Comparison of ENCODE assay signal across 8 cellular contexts in genomic region chr5:172713113-172713808, GRCh38. TPM values are rescaled to one million over a fixed set of nuclear protein-coding genes. Genes with fewer than 3 reads are reported as not detected.
DNase-seq lines count a peak whose midpoint lies in the region; ATAC-seq and TF ChIP-seq lines count a peak whose summit lies in the region.

No MANE protein-coding gene starts in this region.

- TF ChIP-seq CTCF in AG04450 (IDR thresholded peaks at IDR 0.05; ENCODE audit: low read depth, low read length) (peak; percentile 87), GM20000 (IDR thresholded peaks at IDR 0.05; ENCODE audit: extremely low read depth, missing control alignments) (peak; percentile 59)

- no peak for ATAC-seq in HG03108 (IDR thresholded peaks at IDR 0.05; ENCODE audit: unreplicated experiment)

- POLR2A ChIA-PET in AG04450 (lab: Yijun Ruan, JAX), result no interaction called here

- intact Hi-C loops in cardiac septum (cut with DNase I), result loop anchor here (1.0 to 10.0 kb wide), 2 partner anchors 219 to 432 kb away; partner anchors contain the start of gene BNIP1

- H3K27ac ChIP-seq in AG04450 (ENCODE audit: low read depth, low read length), result no peak overlapping the region

- no peaks in the 10 kb centered on the region for H3K27me3 ChIP-seq in AG04450 (ENCODE audit: control insufficient read depth, insufficient read depth, low read length)

- in situ Hi-C loops in SK-MEL-5 (cut with HindIII; ENCODE audit: low pct_unique_long_range_greater_than_20kb, low sequenced_read_pairs), result no loop called here

- DNase-seq in AG04450 (ENCODE audit: low read depth, low spot score) (no peak), GM20000 (ENCODE audit: low spot score) (peak; percentile 69), SK-MEL-5 (ENCODE audit: low read depth, low spot score) (peak; percentile 42), cardiac septum (ENCODE audit: low spot score) (peak; percentile 88), DMS153 treated with DMSO at 0.1 percent for 48 hours (lab: John Stamatoyannopoulos, UW; ENCODE audit: unreplicated experiment) (no peak)
- peak; percentile 74 for DNase-seq in activated naive CD4-positive, alpha-beta T cell treated with Interleukin-2 at 50 U/mL for 16 hours
- DNase-seq in stimulated activated CD4-positive, alpha-beta T cell treated with anti-CD3 and anti-CD28 coated beads, Interleukin-12 subunit alpha, Interleukin-12 subunit beta, amount 100 ng/mL, for 24 hours (ENCODE audit: low read depth in 2 of 2), result peak; percentile 40 to 67

- CTCF ChIA-PET in AG04450 (lab: Charles Lee), result interaction anchor here (0.6 to 6.1 kb wide), 30 partner anchors 11 to 870 kb away, joined by 3 to 157 read pairs (median 5); no protein-coding TSS in a partner anchor

- no peak overlapping the region for H3K4me3 ChIP-seq in AG04450 (ENCODE audit: low read depth, low read length)

- H3K9me3 ChIP-seq in AG04450 (ENCODE audit: control insufficient read depth, insufficient read depth, low read length), result no peaks in the 10 kb centered on the region

RNA-seq across cellular contexts. Expression of gene DUSP1, which starts 57.7 kb away (rescaled TPM):
- polyA plus RNA-seq in AG04450 (2011; rRNA removed), result 98.8 and 147 TPM in 2 replicates
- polyA minus RNA-seq in AG04450 (2011; rRNA and poly(A)+ RNA removed), result 187 and 265 TPM in 2 replicates
- 10.9 and 11.3 TPM in 2 replicates for total RNA-seq in SK-MEL-5 (2014; rRNA removed; shearing (Covaris generic))
- polyA plus RNA-seq in SK-MEL-5 (2015; cell fraction: cytosol; rRNA removed), result 10.7 and 11.3 TPM in 2 replicates
- polyA plus RNA-seq in SK-MEL-5 (2015; cell fraction: nucleus; rRNA removed), result 16.0 and 19.7 TPM in 2 replicates
- total RNA-seq in cardiac septum, result 49.9 TPM

Comparison
In these comparisons a context has a peak if more than half of its experiments do, and no peak if none do; other contexts are left out.
1. DNase-seq: peak in GM20000 (single experiment), SK-MEL-5 (single experiment), activated naive CD4-positive, alpha-beta T cell treated with Interleukin-2 at 50 U/mL for 16 hours (single experiment), cardiac septum (single experiment) and stimulated activated CD4-positive, alpha-beta T cell treated with anti-CD3 and anti-CD28 coated beads, Interleukin-12 subunit alpha, Interleukin-12 subunit beta, amount 100 ng/mL, for 24 hours (2 of 2); none in AG04450 (single experiment) and DMS153 treated with DMSO at 0.1 percent for 48 hours (single experiment).